ENCODE assay signal across 13 cellular contexts in genomic region chr15:101483476-101483875, GRCh38.
"Had no signal": no experiment of that assay in that cellular context is flagged by ENCODE, and none has a peak within 500 bp of the region (broad histone marks: within the 10 kb centered on the region; RNA-seq: fewer than 3 reads in every experiment).

No MANE protein-coding gene starts in this region.

- H3K4me1 ChIP-seq: adrenal gland had no signal

- H3K27ac Mint-ChIP-seq: dendritic cell treated with granulocyte-macrophage colony-stimulating factor and Interleukin-4, amounts not matched to agents 40 ng/mL and 50 ng/mL, for 4 days; endodermal cell; memory B cell had no signal

- DNase-seq: activated CD4-positive, alpha-beta T cell treated with anti-CD3 and anti-CD28 coated beads, Interleukin-2, amount 50 U/mL, for 1 hour; activated naive CD4-positive, alpha-beta T cell treated with anti-CD3 and anti-CD28 coated beads, Interleukin-2, amount 50 U/mL, for 16 hours; activated T-cell treated with anti-CD3 and anti-CD28 coated beads, Interleukin-2, amount 50 U/mL, for 1 hour; caudate nucleus; glutamatergic neuron; stimulated activated CD4-positive, alpha-beta T cell treated with anti-CD3 and anti-CD28 coated beads, Interleukin-4, amount 100 ng/mL, for 4 hours; stomach had no signal

- H3K4me3 Mint-ChIP-seq: dendritic cell treated with granulocyte-macrophage colony-stimulating factor and Interleukin-4, amounts not matched to agents 40 ng/mL and 50 ng/mL, for 4 days; endodermal cell; memory B cell had no signal

- H3K36me3 ChIP-seq: adrenal gland, esophagus muscularis mucosa, stomach, tibial nerve had no signal

- H3K27ac ChIP-seq: adrenal gland, esophagus muscularis mucosa, stomach, tibial nerve had no signal

- H3K4me3 ChIP-seq: adrenal gland, esophagus muscularis mucosa, stomach, tibial nerve had no signal

- H3K9me3 Mint-ChIP-seq: dendritic cell treated with granulocyte-macrophage colony-stimulating factor and Interleukin-4, amounts not matched to agents 40 ng/mL and 50 ng/mL, for 4 days; endodermal cell; memory B cell had no signal

- H3K9me3 ChIP-seq: adrenal gland, esophagus muscularis mucosa, stomach, tibial nerve had no signal

- H3K36me3 Mint-ChIP-seq: memory B cell had no signal

- H3K4me1 Mint-ChIP-seq: endodermal cell, memory B cell had no signal
